Comparison of ENCODE assay signal across 17 cellular contexts in genomic region chr5:127101533-127101932, GRCh38. TPM values are rescaled to one million over a fixed set of nuclear protein-coding genes. Genes with fewer than 3 reads are reported as not detected.
DNase-seq lines count a peak whose midpoint lies in the region; ATAC-seq and TF ChIP-seq lines count a peak whose summit lies in the region.
"Had no signal": no experiment of that assay in that cellular context is flagged by ENCODE, and none has a peak within 500 bp of the region (broad histone marks: within the 10 kb centered on the region; RNA-seq: fewer than 3 reads in every experiment).

No MANE protein-coding gene starts in this region.

- WGBS in lung, 2 donors, result 57 to 88% methylated on average over 2 of the region's 2 CpGs

- H3K4me3 ChIP-seq in cardiac muscle cell (no peak overlapping the region), left ventricle myocardium inferior (no peak overlapping the region), lung (no peak overlapping the region)

- DNase-seq in cardiac muscle cell (ENCODE audit: low read depth in 1 of 2, low spot score in 1 of 2), result peak; percentile 29 to 39
- DNase-seq in left ventricle myocardium inferior, result no peak
- peak; percentile 38 for DNase-seq in NCI-H69 (lab: John Stamatoyannopoulos, UW)
- peak; percentile 64 for DNase-seq in lung (ENCODE audit: low spot score)
- DNase-seq in SIG-M5 treated with dmso at 0.1 percent for 504 hours (lab: John Stamatoyannopoulos, UW; ENCODE audit: unreplicated experiment), result no peak
- DNase-seq in H4 (ENCODE audit: low spot score), result no peak
- DNase-seq: C1 segment of cervical spinal cord, H9, IMR-90, Karpas-422, MM.1S, NCI-H1105 treated with DMSO at 0.1 percent for 48 hours, NCI-H1930, NCI-H774 had no signal

- H3K36me3 ChIP-seq in cardiac muscle cell (no peaks in the 10 kb centered on the region), left ventricle myocardium inferior (no peaks in the 10 kb centered on the region), lung (ENCODE audit: control insufficient read depth in 2 of 2, insufficient read depth in 2 of 2, low read length in 2 of 2) (no peaks in the 10 kb centered on the region)

- H3K27me3 ChIP-seq in cardiac muscle cell, result no peaks in the 10 kb centered on the region
- no peaks in the 10 kb centered on the region for H3K27me3 ChIP-seq in left ventricle myocardium inferior (ENCODE audit: low read depth)
- no peaks in the 10 kb centered on the region for H3K27me3 ChIP-seq in lung (ENCODE audit: control insufficient read depth, insufficient read depth)

- ATAC-seq in lung (ENCODE audit: insufficient read depth, low FRiP score), result peak; percentile 84
- no peak for ATAC-seq in GM18870 (IDR thresholded peaks at IDR 0.05; ENCODE audit: unreplicated experiment)
- no peak for ATAC-seq in GM18502 (IDR thresholded peaks at IDR 0.05; ENCODE audit: poor library complexity, unreplicated experiment)
- ATAC-seq: Panc1 had no signal

- TF ChIP-seq CTCF in cardiac muscle cell (IDR thresholded peaks at IDR 0.05; ENCODE audit: low read depth, low read length), result no peak
- TF ChIP-seq CTCF in left ventricle myocardium inferior (IDR thresholded peaks at IDR 0.05; ENCODE audit: borderline replicate concordance), result no peak
- TF ChIP-seq CTCF in lung (IDR thresholded peaks at IDR 0.05; ENCODE audit: control extremely low read depth, extremely low read depth), result no peak

- no peak overlapping the region for H3K27ac ChIP-seq in cardiac muscle cell
- no peak overlapping the region for H3K27ac ChIP-seq in left ventricle myocardium inferior (replicated peaks)
- no peak overlapping the region for H3K27ac ChIP-seq in lung (ENCODE audit: low read depth in 1 of 2, low read length in 1 of 2)

- intact Hi-C loops in left ventricle myocardium inferior (cut with micrococcal nuclease), result no loop called here

- peaks cover 8% of the 10 kb centered on the region for H3K4me1 ChIP-seq in cardiac muscle cell (ENCODE audit: low read depth)
- H3K4me1 ChIP-seq in left ventricle myocardium inferior, result no peaks in the 10 kb centered on the region
- H3K4me1 ChIP-seq in lung (ENCODE audit: control insufficient read depth in 2 of 2, insufficient read depth in 2 of 2, low read length in 2 of 2), result no peaks in the 10 kb centered on the region

- no peaks in the 10 kb centered on the region for H3K9me3 ChIP-seq in cardiac muscle cell (ENCODE audit: low read depth)
- peaks cover 4% of the 10 kb centered on the region for H3K9me3 ChIP-seq in left ventricle myocardium inferior (replicated peaks)
- no peaks in the 10 kb centered on the region for H3K9me3 ChIP-seq in lung (ENCODE audit: control insufficient read depth in 2 of 2, insufficient read depth in 1 of 2, low read length in 1 of 2)

RNA-seq across cellular contexts. Expression of gene C5orf63, which starts 28.2 kb away (rescaled TPM):
- 0.06 and 0.46 TPM in 2 replicates for total RNA-seq in cardiac muscle cell
- 0.31 and 1.6 TPM in 2 replicates for polyA plus RNA-seq in cardiac muscle cell
- 10.3 TPM for total RNA-seq in left ventricle myocardium inferior
- 1 to 10 TPM; 5.6 to 9.6 TPM for total RNA-seq in lung
- 1 to 10 TPM; 2.7 to 6.0 TPM for polyA plus RNA-seq in lung
- not detected in 2 replicates for total RNA-seq in H4 (2014; rRNA removed; shearing (Covaris generic))

Comparison
In these comparisons a context has a peak if more than half of its experiments do, and no peak if none do; other contexts are left out.
1. DNase-seq: peak in cardiac muscle cell (2 of 2), NCI-H69 (single experiment) and lung (single experiment); none in left ventricle myocardium inferior (single experiment), SIG-M5 treated with dmso at 0.1 percent for 504 hours (single experiment) and H4 (single experiment).